Comparison of ENCODE assay signal across 19 cellular contexts in genomic region chr16:27293343-27293742, GRCh38. TPM values are rescaled to one million over a fixed set of nuclear protein-coding genes. Genes with fewer than 3 reads are reported as not detected.
A peak's percentile ranks its signal among the peaks of the same experiment; 100 is the strongest.
DNase-seq lines count a peak whose midpoint lies in the region; ATAC-seq, FAIRE-seq and TF ChIP-seq lines count a peak whose summit lies in the region.
"Had no signal": no experiment of that assay in that cellular context is flagged by ENCODE, and none has a peak within 500 bp of the region (broad histone marks: within the 10 kb centered on the region; RNA-seq: fewer than 3 reads in every experiment).

No MANE protein-coding gene starts in this region.

- FAIRE-seq in HepG2 (lab: Jason Lieb, UNC) = no peak
- FAIRE-seq: GM12878 had no signal

- H3K4me3 ChIP-seq in right lobe of liver = no peak overlapping the region
- no peak overlapping the region for H3K4me3 ChIP-seq in HepG2 (replicated peaks in 1 of 3; ENCODE audit: insufficient read depth in 1 of 3, low read depth in 2 of 3, low read length in 3 of 3)
- H3K4me3 ChIP-seq in esophagus muscularis mucosa = no peak overlapping the region
- H3K4me3 ChIP-seq: BLaER1 treated with 17β-estradiol and CSF1 and Interleukin-3, amounts not matched to agents 10 nM and 100 nM; GM12878; GM23248; HAP-1 had no signal

- no peak for TF ChIP-seq CTCF in right lobe of liver (IDR thresholded peaks at IDR 0.05)
- no peak for TF ChIP-seq CTCF in HepG2 (CRISPR knock-in tag; IDR thresholded peaks at IDR 0.05)
- TF ChIP-seq CTCF in esophagus muscularis mucosa (IDR thresholded peaks at IDR 0.05) = no peak

- H3K27ac ChIP-seq in right lobe of liver = no peak overlapping the region
- H3K27ac ChIP-seq in HepG2 (ENCODE audit: extremely low read length, insufficient read depth, low read length) = no peak overlapping the region
- no peak overlapping the region for H3K27ac ChIP-seq in esophagus muscularis mucosa (replicated peaks in 1 of 4)
- H3K27ac ChIP-seq: BLaER1 treated with 17β-estradiol and CSF1 and Interleukin-3, amounts not matched to agents 10 nM and 100 nM; GM23248 had no signal

- CTCF ChIA-PET in HepG2 (lab: Yijun Ruan, JAX; ENCODE audit: low intra/inter-chr PET ratio, low total read pairs) = no interaction called here

- H3K9me3 Mint-ChIP-seq in stimulated activated effector memory CD8-positive, alpha-beta T cell treated with anti-CD3 and anti-CD28 coated beads, Interleukin-12 subunit alpha, Interleukin-12 subunit beta, amount 100 ng/mL, for 72 hours = no peaks in the 10 kb centered on the region
- H3K9me3 Mint-ChIP-seq: CD8-positive, alpha-beta T cell had no signal

- no peaks in the 10 kb centered on the region for H3K27me3 ChIP-seq in right lobe of liver
- peaks cover 0 to 9% of the 10 kb centered on the region in 2 experiments; a peak in 1 of 5 replicates for H3K27me3 ChIP-seq in HepG2 (ENCODE audit: control insufficient read depth in 1 of 2, insufficient read depth in 2 of 2, low read length in 2 of 2)
- H3K27me3 ChIP-seq in esophagus muscularis mucosa = no peaks in the 10 kb centered on the region
- H3K27me3 ChIP-seq: BLaER1 treated with 17β-estradiol and CSF1 and Interleukin-3, amounts not matched to agents 10 nM and 100 nM had no signal

- TF ChIP-seq EP300 in HepG2 (IDR thresholded peaks at IDR 0.05; ENCODE audit: low read depth in 2 of 2, low read length in 2 of 2) (no peak), HepG2 (CRISPR knock-in tag; IDR thresholded peaks at IDR 0.05; ENCODE audit: borderline replicate concordance) (no peak), esophagus muscularis mucosa (IDR thresholded peaks at IDR 0.05) (no peak)

- no peaks in the 10 kb centered on the region for H4K20me1 ChIP-seq in HepG2 (ENCODE audit: insufficient read depth, low read length)
- H4K20me1 ChIP-seq: BLaER1 treated with 17β-estradiol and CSF1 and Interleukin-3, amounts not matched to agents 10 nM and 100 nM had no signal

- no peak overlapping the region for H3K9ac ChIP-seq in HepG2 (ENCODE audit: insufficient read depth, low read depth, low read length)
- H3K9ac ChIP-seq: GM23248 had no signal

- H3K4me1 Mint-ChIP-seq in stimulated activated effector memory CD8-positive, alpha-beta T cell treated with anti-CD3 and anti-CD28 coated beads, Interleukin-12 subunit alpha, Interleukin-12 subunit beta, amount 100 ng/mL, for 72 hours = no peaks in the 10 kb centered on the region

- TF ChIP-seq RAD21 in HepG2 (CRISPR knock-in tag; IDR thresholded peaks at IDR 0.05) = no peak

- BruUV-seq in HepG2 (replicated peaks; lab: Mats Ljungman, UMichigan) = no TSS peak

- 42% methylated on average over 4 of the region's 5 CpGs for WGBS in right lobe of liver (ENCODE audit: insufficient coverage, low coverage, low lambda C conversion rate, missing lambda C conversion rate)
- WGBS in HepG2 (ENCODE audit: low lambda C conversion rate) = 14% methylated on average over 5 of the region's 5 CpGs
- WGBS in esophagus muscularis mucosa = 69% methylated on average over 5 of the region's 5 CpGs

- H3K36me3 ChIP-seq in right lobe of liver (no peaks in the 10 kb centered on the region), HepG2 (replicated peaks in 1 of 2; ENCODE audit: control insufficient read depth in 1 of 2, insufficient read depth in 2 of 2, low read length in 2 of 2) (no peaks in the 10 kb centered on the region), esophagus muscularis mucosa (no peaks in the 10 kb centered on the region)
- H3K36me3 ChIP-seq: BLaER1 treated with 17β-estradiol and CSF1 and Interleukin-3, amounts not matched to agents 10 nM and 100 nM; HAP-1 had no signal

- DNase-seq in activated CD4-positive, CD25-positive, alpha-beta regulatory T cell treated with anti-CD3 and anti-CD28 coated beads, Interleukin-2, amount 50 U/mL, for 72 hours = peak; percentile 16
- no peak for DNase-seq in activated CD4-positive, CD25-positive, alpha-beta regulatory T cell (lab: John Stamatoyannopoulos, UW)
- DNase-seq in right lobe of liver (peak in 2 of 3 donors; percentile 2 to 19), HepG2 (ENCODE audit: low spot score) (no peak), islet precursor cell (peak; percentile 6), esophagus muscularis mucosa (ENCODE audit: extremely low spot score) (no peak)
- DNase-seq in stimulated activated effector memory CD8-positive, alpha-beta T cell treated with anti-CD3 and anti-CD28 coated beads, Interleukin-12 subunit alpha, Interleukin-12 subunit beta, amount 100 ng/mL, for 72 hours (ENCODE audit: low spot score in 2 of 2) = no peak
- DNase-seq: 8988T; Calu3; CD8-positive, alpha-beta T cell; DMS53; DND-41; EL; GM23248 had no signal

- no peaks in the 10 kb centered on the region for H3K9me3 ChIP-seq in right lobe of liver
- H3K9me3 ChIP-seq in HepG2 (ENCODE audit: low read length) = no peaks in the 10 kb centered on the region
- no peaks in the 10 kb centered on the region for H3K9me3 ChIP-seq in esophagus muscularis mucosa
- H3K9me3 ChIP-seq: BLaER1 treated with 17β-estradiol and CSF1 and Interleukin-3, amounts not matched to agents 10 nM and 100 nM; HAP-1 had no signal

- H3K79me2 ChIP-seq in HepG2 (ENCODE audit: insufficient read depth, low read length) = no peaks in the 10 kb centered on the region

- H3K4me2 ChIP-seq in HepG2 (ENCODE audit: low read depth, low read length) = no peak overlapping the region
- H3K4me2 ChIP-seq: BLaER1 treated with 17β-estradiol and CSF1 and Interleukin-3, amounts not matched to agents 10 nM and 100 nM had no signal

- no peak overlapping the region for H3K4me3 Mint-ChIP-seq in stimulated activated effector memory CD8-positive, alpha-beta T cell treated with anti-CD3 and anti-CD28 coated beads, Interleukin-12 subunit alpha, Interleukin-12 subunit beta, amount 100 ng/mL, for 72 hours
- H3K4me3 Mint-ChIP-seq: B cell; CD8-positive, alpha-beta T cell had no signal

- H2AFZ ChIP-seq in HepG2 (ENCODE audit: low read length) = no peak overlapping the region
- H2AFZ ChIP-seq: GM23248 had no signal

- H3K4me1 ChIP-seq in right lobe of liver (no peaks in the 10 kb centered on the region), HepG2 (ENCODE audit: insufficient read depth, low read length) (no peaks in the 10 kb centered on the region), esophagus muscularis mucosa (peaks cover 0 to 21% (median 17%) of the 10 kb centered on the region in 4 donors)
- H3K4me1 ChIP-seq: HAP-1 had no signal

- intact Hi-C loops in right lobe of liver (cut with DNase I) = no loop called here
- intact Hi-C loops in HepG2 (cut with micrococcal nuclease; ENCODE audit: unreplicated experiment) = no loop called here
- intact Hi-C loops in esophagus muscularis mucosa (cut with DNase I) = no loop called here

- H3K27ac Mint-ChIP-seq in stimulated activated effector memory CD8-positive, alpha-beta T cell treated with anti-CD3 and anti-CD28 coated beads, Interleukin-12 subunit alpha, Interleukin-12 subunit beta, amount 100 ng/mL, for 72 hours = no peak overlapping the region
- H3K27ac Mint-ChIP-seq: B cell; CD8-positive, alpha-beta T cell had no signal

- POLR2A ChIA-PET in HepG2 (lab: Yijun Ruan, JAX) = no interaction called here

- TF ChIP-seq POLR2A in right lobe of liver (IDR thresholded peaks at IDR 0.05) (no peak), HepG2 (IDR thresholded peaks at IDR 0.05; ENCODE audit: insufficient read depth in 1 of 2, low read depth in 2 of 2, low read length in 2 of 2) (no peak), esophagus muscularis mucosa (IDR thresholded peaks at IDR 0.05; ENCODE audit: low read depth) (no peak)

- no peaks in the 10 kb centered on the region for H3K36me3 Mint-ChIP-seq in stimulated activated effector memory CD8-positive, alpha-beta T cell treated with anti-CD3 and anti-CD28 coated beads, Interleukin-12 subunit alpha, Interleukin-12 subunit beta, amount 100 ng/mL, for 72 hours
- H3K36me3 Mint-ChIP-seq: CD8-positive, alpha-beta T cell had no signal

- in situ Hi-C loops in HepG2 (cut with HindIII; ENCODE audit: extremely low pct_ligation_motif_present, low pct_unique_long_range_greater_than_20kb) = no loop called here

- ATAC-seq in right lobe of liver = no peak
- ATAC-seq in HepG2 = no peak
- ATAC-seq in stimulated activated effector memory CD8-positive, alpha-beta T cell treated with anti-CD3 and anti-CD28 coated beads, Interleukin-12 subunit alpha, Interleukin-12 subunit beta, amount 100 ng/mL, for 72 hours = no peak
- ATAC-seq in GM18520 (IDR thresholded peaks at IDR 0.05; ENCODE audit: unreplicated experiment) = no peak
- ATAC-seq: CD8-positive, alpha-beta T cell; GM12878 had no signal

RNA-seq across cellular contexts. Expression of gene IL4R, which starts 20.4 kb away (rescaled TPM):
- total RNA-seq in right lobe of liver (100 to 1,000 TPM in 1 of 6 experiments, 10 to 100 TPM in 5; 38.8 to 147 (median 46.9) TPM), HepG2 (2016; rRNA removed; fragmentation: Illumina TruSeq; extraction: Trizol) (7.6 and 15.9 TPM in 2 replicates), esophagus muscularis mucosa (100 to 1,000 TPM in 3 of 4 donors, 10 to 100 TPM in 1; 72.7 to 167 (median 116) TPM)
- 8.0 and 9.2 TPM in 2 replicates for total RNA-seq in HepG2 (2016; cell fraction: cytosol; rRNA removed; fragmentation: Illumina TruSeq; extraction: Trizol; ENCODE audit: low read depth)
- total RNA-seq in HepG2 (2016; cell fraction: insoluble cytoplasmic fraction; rRNA removed; fragmentation: Illumina TruSeq; extraction: Trizol) = 6.9 and 15.8 TPM in 2 replicates
- total RNA-seq in HepG2 (2016; cell fraction: membrane; rRNA removed; fragmentation: Illumina TruSeq; extraction: Trizol) = 9.4 and 9.6 TPM in 2 replicates
- total RNA-seq in HepG2 (2016; cell fraction: nucleus; rRNA removed; fragmentation: Illumina TruSeq; extraction: Trizol) = 16.4 and 21.4 TPM in 2 replicates
- 49.6 and 60.7 TPM in 2 replicates for polyA plus RNA-seq in HepG2 (2011; rRNA removed)
- 30.7 and 32.4 TPM in 2 replicates for polyA plus RNA-seq in HepG2 (2011; cell fraction: cytosol; rRNA removed)
- 61.1 and 65.1 TPM in 2 replicates for polyA plus RNA-seq in HepG2 (2011; cell fraction: nucleus; rRNA removed)
- 13.9 and 22.1 TPM in 2 replicates for polyA plus RNA-seq in HepG2 (2012)
- polyA plus RNA-seq in HepG2 (2016; cell fraction: cytosol; fragmentation: Illumina TruSeq; extraction: Trizol; ENCODE audit: low read depth) = 1.4 and 1.8 TPM in 2 replicates
- polyA plus RNA-seq in HepG2 (2016; cell fraction: insoluble cytoplasmic fraction; fragmentation: Illumina TruSeq; extraction: Trizol; ENCODE audit: low read depth) = 6.0 and 8.1 TPM in 2 replicates
- polyA plus RNA-seq in HepG2 (2016; cell fraction: membrane; fragmentation: Illumina TruSeq; extraction: Trizol; ENCODE audit: low read depth) = 3.4 and 3.5 TPM in 2 replicates
- polyA plus RNA-seq in HepG2 (2016; cell fraction: nucleus; fragmentation: Illumina TruSeq; extraction: Trizol; ENCODE audit: insufficient read depth, low read depth) = 38.0 and 39.0 TPM in 2 replicates
- polyA minus RNA-seq in HepG2 (2011; rRNA and poly(A)+ RNA removed; ENCODE audit: low replicate concordance) = 54.4 and 98.2 TPM in 2 replicates
- 19.2 and 23.0 TPM in 2 replicates for polyA minus RNA-seq in HepG2 (2011; cell fraction: cytosol; rRNA and poly(A)+ RNA removed)
- polyA minus RNA-seq in HepG2 (2011; cell fraction: nucleus; rRNA and poly(A)+ RNA removed) = 30.3 and 37.8 TPM in 2 replicates

RNA-seq across cellular contexts. Expression of gene NSMCE1, which starts 24.8 kb away (rescaled TPM):
- total RNA-seq in right lobe of liver (10 to 100 TPM; 23.7 to 42.3 (median 33.1) TPM), HepG2 (2016; rRNA removed; fragmentation: Illumina TruSeq; extraction: Trizol) (52.9 and 53.2 TPM in 2 replicates), esophagus muscularis mucosa (10 to 100 TPM; 49.7 to 68.8 (median 64.0) TPM)
- total RNA-seq in HepG2 (2016; cell fraction: cytosol; rRNA removed; fragmentation: Illumina TruSeq; extraction: Trizol; ENCODE audit: low read depth) = 17.2 and 19.5 TPM in 2 replicates
- 55.4 and 56.5 TPM in 2 replicates for total RNA-seq in HepG2 (2016; cell fraction: insoluble cytoplasmic fraction; rRNA removed; fragmentation: Illumina TruSeq; extraction: Trizol)
- 25.5 and 27.7 TPM in 2 replicates for total RNA-seq in HepG2 (2016; cell fraction: membrane; rRNA removed; fragmentation: Illumina TruSeq; extraction: Trizol)
- total RNA-seq in HepG2 (2016; cell fraction: nucleus; rRNA removed; fragmentation: Illumina TruSeq; extraction: Trizol) = 28.0 and 30.5 TPM in 2 replicates
- 42.7 and 43.5 TPM in 2 replicates for polyA plus RNA-seq in HepG2 (2011; rRNA removed)
- polyA plus RNA-seq in HepG2 (2011; cell fraction: cytosol; rRNA removed) = 43.3 and 48.1 TPM in 2 replicates
- 9.6 and 20.1 TPM in 2 replicates for polyA plus RNA-seq in HepG2 (2011; cell fraction: nucleus; rRNA removed)
- 63.6 and 69.8 TPM in 2 replicates for polyA plus RNA-seq in HepG2 (2012)
- 16.5 and 23.5 TPM in 2 replicates for polyA plus RNA-seq in HepG2 (2016; cell fraction: cytosol; fragmentation: Illumina TruSeq; extraction: Trizol; ENCODE audit: low read depth)
- polyA plus RNA-seq in HepG2 (2016; cell fraction: insoluble cytoplasmic fraction; fragmentation: Illumina TruSeq; extraction: Trizol; ENCODE audit: low read depth) = 55.4 and 59.8 TPM in 2 replicates
- 23.1 and 25.4 TPM in 2 replicates for polyA plus RNA-seq in HepG2 (2016; cell fraction: membrane; fragmentation: Illumina TruSeq; extraction: Trizol; ENCODE audit: low read depth)
- 58.1 and 59.0 TPM in 2 replicates for polyA plus RNA-seq in HepG2 (2016; cell fraction: nucleus; fragmentation: Illumina TruSeq; extraction: Trizol; ENCODE audit: insufficient read depth, low read depth)
- polyA minus RNA-seq in HepG2 (2011; rRNA and poly(A)+ RNA removed; ENCODE audit: low replicate concordance) = 68.2 and 105 TPM in 2 replicates
- 19.2 and 19.6 TPM in 2 replicates for polyA minus RNA-seq in HepG2 (2011; cell fraction: cytosol; rRNA and poly(A)+ RNA removed)
- 12.1 and 29.7 TPM in 2 replicates for polyA minus RNA-seq in HepG2 (2011; cell fraction: nucleus; rRNA and poly(A)+ RNA removed)

Comparison
In these comparisons a context has a peak if more than half of its experiments do, and no peak if none do; other contexts are left out.
1. DNase-seq: peak in activated CD4-positive, CD25-positive, alpha-beta regulatory T cell treated with anti-CD3 and anti-CD28 coated beads, Interleukin-2, amount 50 U/mL, for 72 hours (single experiment), right lobe of liver (2 of 3) and islet precursor cell (single experiment); none in activated CD4-positive, CD25-positive, alpha-beta regulatory T cell (0 of 4), HepG2 (single experiment), esophagus muscularis mucosa (single experiment) and stimulated activated effector memory CD8-positive, alpha-beta T cell treated with anti-CD3 and anti-CD28 coated beads, Interleukin-12 subunit alpha, Interleukin-12 subunit beta, amount 100 ng/mL, for 72 hours (0 of 2).